In the genomic region with DNA sequence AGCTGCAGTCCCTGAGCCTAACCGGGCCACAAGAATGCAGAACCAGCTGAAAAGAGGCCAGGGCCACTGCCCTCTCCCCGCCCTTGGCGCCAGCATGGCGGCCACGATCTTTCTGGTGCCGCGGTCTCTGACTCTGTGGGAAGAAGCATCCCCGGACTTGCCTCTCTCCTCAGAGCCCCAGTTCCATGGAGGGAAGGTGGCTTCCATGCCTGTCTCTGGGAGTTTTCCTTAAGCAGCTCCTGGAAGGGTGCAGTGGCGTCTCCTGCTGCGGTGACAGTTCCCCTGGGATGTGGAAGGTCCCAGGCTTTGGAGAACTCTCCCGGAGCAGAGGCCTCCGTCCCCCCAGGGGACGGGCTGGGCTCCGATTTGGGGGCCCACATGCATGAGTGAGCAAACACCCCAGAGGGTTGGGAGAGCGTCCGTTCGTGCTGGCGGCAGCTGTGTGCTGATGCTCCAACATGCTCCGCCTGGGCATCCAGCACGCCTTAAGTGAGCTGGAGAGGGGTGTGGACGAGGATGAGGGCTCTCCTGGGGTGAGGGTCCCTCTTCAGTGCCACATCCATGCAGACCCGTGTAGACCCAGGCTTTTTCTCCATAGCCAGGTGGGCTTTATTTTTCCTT, we compare ENCODE assay signal across 1 cellular context.
TF ChIP-seq lines count a peak whose summit lies in the region.

No MANE protein-coding gene starts in this region.

TF ChIP-seq in IMR-90, 13 proteins besides CTCF, POLR2A, EP300 and RAD21:
- no peak for TF ChIP-seq MAZ (IDR thresholded peaks at IDR 0.05; ENCODE audit: borderline replicate concordance, low read depth, low read length)
- no peak for TF ChIP-seq RCOR1 (IDR thresholded peaks at IDR 0.05; ENCODE audit: insufficient replicate concordance, low read length)
- TF ChIP-seq CHD1 (IDR thresholded peaks at IDR 0.05; ENCODE audit: low read depth, low read length), result no peak
- TF ChIP-seq, protein P1, sequence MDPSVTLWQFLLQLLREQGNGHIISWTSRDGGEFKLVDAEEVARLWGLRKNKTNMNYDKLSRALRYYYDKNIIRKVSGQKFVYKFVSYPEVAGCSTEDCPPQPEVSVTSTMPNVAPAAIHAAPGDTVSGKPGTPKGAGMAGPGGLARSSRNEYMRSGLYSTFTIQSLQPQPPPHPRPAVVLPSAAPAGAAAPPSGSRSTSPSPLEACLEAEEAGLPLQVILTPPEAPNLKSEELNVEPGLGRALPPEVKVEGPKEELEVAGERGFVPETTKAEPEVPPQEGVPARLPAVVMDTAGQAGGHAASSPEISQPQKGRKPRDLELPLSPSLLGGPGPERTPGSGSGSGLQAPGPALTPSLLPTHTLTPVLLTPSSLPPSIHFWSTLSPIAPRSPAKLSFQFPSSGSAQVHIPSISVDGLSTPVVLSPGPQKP (IDR thresholded peaks at IDR 0.05; ENCODE audit: borderline replicate concordance, low read depth, low read length), result no peak
- TF ChIP-seq NFE2L2 (IDR thresholded peaks at IDR 0.05; ENCODE audit: low read depth, low read length), result no peak
- no peak for TF ChIP-seq SMC3 (IDR thresholded peaks at IDR 0.05; ENCODE audit: low read depth, low read length)
- no peak for TF ChIP-seq RFX5 (IDR thresholded peaks at IDR 0.05; ENCODE audit: low read depth, low read length)
- TF ChIP-seq FOS (IDR thresholded peaks at IDR 0.05; ENCODE audit: low read depth, low read length), result no peak
- TF ChIP-seq MXI1 (IDR thresholded peaks at IDR 0.05; ENCODE audit: borderline replicate concordance, low read depth, low read length), result no peak
- no peak for TF ChIP-seq CEBPB (IDR thresholded peaks at IDR 0.05; ENCODE audit: low read depth, low read length)
- TF ChIP-seq, protein P2, sequence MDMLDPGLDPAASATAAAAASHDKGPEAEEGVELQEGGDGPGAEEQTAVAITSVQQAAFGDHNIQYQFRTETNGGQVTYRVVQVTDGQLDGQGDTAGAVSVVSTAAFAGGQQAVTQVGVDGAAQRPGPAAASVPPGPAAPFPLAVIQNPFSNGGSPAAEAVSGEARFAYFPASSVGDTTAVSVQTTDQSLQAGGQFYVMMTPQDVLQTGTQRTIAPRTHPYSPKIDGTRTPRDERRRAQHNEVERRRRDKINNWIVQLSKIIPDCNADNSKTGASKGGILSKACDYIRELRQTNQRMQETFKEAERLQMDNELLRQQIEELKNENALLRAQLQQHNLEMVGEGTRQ (IDR thresholded peaks at IDR 0.05; ENCODE audit: low read depth, low read length), result no peak
- TF ChIP-seq MAFK (IDR thresholded peaks at IDR 0.05; ENCODE audit: low read depth, low read length), result no peak
- TF ChIP-seq BHLHE40 (IDR thresholded peaks at IDR 0.05; ENCODE audit: low read depth, low read length), result no peak
